Comparison of ENCODE assay signal across 1 cellular context in genomic region chr2:47767880-47768609, GRCh38.
TF ChIP-seq lines count a peak whose summit lies in the region.

No MANE protein-coding gene starts in this region.

TF ChIP-seq in HepG2, 621 proteins besides CTCF, POLR2A, EP300 and RAD21 (continued from another document and continues in another):
- 0 out of 2 replicates have a peak, but pooled peaks have one; percentile 76 for TF ChIP-seq ZNF512B (CRISPR knock-in tag; IDR thresholded peaks at IDR 0.05; ENCODE audit: borderline replicate concordance)
- peak; percentile 64; the same call in 1 of the 2 replicates for TF ChIP-seq RFXAP (CRISPR knock-in tag; IDR thresholded peaks at IDR 0.05; ENCODE audit: borderline replicate concordance)
- no peak for TF ChIP-seq ZNF30 (CRISPR knock-in tag; IDR thresholded peaks at IDR 0.05)
- TF ChIP-seq ZNF142 (CRISPR knock-in tag; IDR thresholded peaks at IDR 0.05): peak; percentile 64; the same call in 1 of the 2 replicates
- TF ChIP-seq MYPOP (CRISPR knock-in tag; IDR thresholded peaks at IDR 0.05): peak; percentile 73; the same call in 1 of the 2 replicates
- TF ChIP-seq ZNF451 (CRISPR knock-in tag; IDR thresholded peaks at IDR 0.05): no peak
- peak; percentile 41; the same call in 1 of the 2 replicates for TF ChIP-seq ZBTB25 (CRISPR knock-in tag; IDR thresholded peaks at IDR 0.05)
- TF ChIP-seq ZNF382 (CRISPR knock-in tag; IDR thresholded peaks at IDR 0.05; ENCODE audit: borderline replicate concordance): no peak
- TF ChIP-seq ZNF230 (CRISPR knock-in tag; IDR thresholded peaks at IDR 0.05): no peak
- peak; percentile 87 for TF ChIP-seq ZFP90 (CRISPR knock-in tag; IDR thresholded peaks at IDR 0.05; ENCODE audit: borderline replicate concordance)
- TF ChIP-seq PHF21A (CRISPR knock-in tag; IDR thresholded peaks at IDR 0.05): 0 out of 2 replicates have a peak, but pooled peaks have one; percentile 29
- TF ChIP-seq ZNF136 (CRISPR knock-in tag; IDR thresholded peaks at IDR 0.05; ENCODE audit: low read depth): no peak
- no peak for TF ChIP-seq ZBTB40 (IDR thresholded peaks at IDR 0.05)
- 0 out of 2 replicates have a peak, but pooled peaks have one; percentile 24 for TF ChIP-seq ZBTB40 (CRISPR knock-in tag; IDR thresholded peaks at IDR 0.05)
- TF ChIP-seq ZNF687 (CRISPR knock-in tag; IDR thresholded peaks at IDR 0.05): peak; percentile 65
- peak; percentile 58; the same call in 1 of the 2 replicates for TF ChIP-seq TRAFD1 (CRISPR knock-in tag; IDR thresholded peaks at IDR 0.05; ENCODE audit: borderline replicate concordance)
- peak; percentile 46; the same call in 1 of the 2 replicates for TF ChIP-seq POGK (CRISPR knock-in tag; conservative IDR thresholded peaks at IDR 0.05)
- peak; percentile 28; the same call in 1 of the 2 replicates for TF ChIP-seq YEATS2 (CRISPR knock-in tag; IDR thresholded peaks at IDR 0.05; ENCODE audit: borderline replicate concordance)
